Comparison of ENCODE assay signal across 22 cellular contexts in genomic region chr4:73075832-73076231, GRCh38. TPM values are rescaled to one million over a fixed set of nuclear protein-coding genes. Genes with fewer than 3 reads are reported as not detected.
DNase-seq lines count a peak whose midpoint lies in the region; ATAC-seq, FAIRE-seq and TF ChIP-seq lines count a peak whose summit lies in the region.
"Had no signal": no experiment of that assay in that cellular context is flagged by ENCODE, and none has a peak within 500 bp of the region (broad histone marks: within the 10 kb centered on the region; RNA-seq: fewer than 3 reads in every experiment).

No MANE protein-coding gene starts in this region.

- TF ChIP-seq POLR2A in HepG2 (IDR thresholded peaks at IDR 0.05; ENCODE audit: insufficient read depth in 1 of 2, low read depth in 2 of 2, low read length in 2 of 2): no peak
- no peak for TF ChIP-seq POLR2A in right lobe of liver (IDR thresholded peaks at IDR 0.05)
- TF ChIP-seq POLR2A in GM12878 (IDR thresholded peaks at IDR 0.05; ENCODE audit: low read depth, low read length): no peak

- H3K4me3 ChIP-seq in HepG2 (replicated peaks in 1 of 3; ENCODE audit: insufficient read depth in 1 of 3, low read depth in 2 of 3, low read length in 3 of 3): no peak overlapping the region
- no peak overlapping the region for H3K4me3 ChIP-seq in right lobe of liver
- no peak overlapping the region for H3K4me3 ChIP-seq in GM12878

- no peak for DNase-seq in activated CD8-positive, alpha-beta memory T cell treated with anti-CD3 and anti-CD28 coated beads, Interleukin-2, amount 10 ng/mL, durations not matched to agents 7 days and 5 days
- DNase-seq in activated CD8-positive, alpha-beta memory T cell treated with anti-CD3 and anti-CD28 coated beads, Interleukin-2, amount 50 U/mL, for 48 hours: no peak
- DNase-seq in HepG2 (ENCODE audit: low spot score) (no peak), right lobe of liver (no peak), GM12878 (ENCODE audit: low read depth, low spot score) (no peak), RCC 7860 (ENCODE audit: low spot score) (no peak), DMS53 (lab: John Stamatoyannopoulos, UW) (no peak), NCI-H510A (lab: John Stamatoyannopoulos, UW) (no peak)
- DNase-seq: 8988T, H7, HFFc6, KG1, NCI-H1092 treated with DMSO at 0.1 percent for 48 hours, NCI-H1436 treated with DMSO at 0.1 percent for 48 hours, NCI-H2029, NCI-H226, NCI-H524, NCI-H774, OCI-M1, Right ventricle myocardium superior had no signal

- TF ChIP-seq CTCF in HepG2 (CRISPR knock-in tag; IDR thresholded peaks at IDR 0.05) (no peak), right lobe of liver (IDR thresholded peaks at IDR 0.05) (no peak), GM12878 (IDR thresholded peaks at IDR 0.05 in 2 of 3, conservative IDR thresholded peaks at IDR 0.05 in 1 of 3; ENCODE audit: control insufficient read depth in 2 of 3, extremely low read depth in 1 of 3, insufficient read depth in 1 of 3, low read depth in 3 of 3, low read length in 3 of 3) (no peak)

- BruUV-seq in HepG2 (replicated peaks; lab: Mats Ljungman, UMichigan): TSS peak; percentile 29
- TSS peak; percentile 38 for BruUV-seq in GM12878 (replicated peaks; lab: Mats Ljungman, UMichigan)

- CTCF ChIA-PET in activated CD8-positive, alpha-beta memory T cell treated with anti-CD3 and anti-CD28 coated beads, Interleukin-2, amount 10 ng/mL, durations not matched to agents 7 days and 5 days (lab: Charles Lee): no interaction called here
- CTCF ChIA-PET in HepG2 (lab: Yijun Ruan, JAX; ENCODE audit: low intra/inter-chr PET ratio, low total read pairs): no interaction called here
- CTCF ChIA-PET in GM12878 (lab: Yijun Ruan, JAX): no interaction called here

- POLR2A ChIA-PET in HepG2 (lab: Yijun Ruan, JAX): no interaction called here
- POLR2A ChIA-PET in GM12878 (lab: Charles Lee): no interaction called here

- H2AFZ ChIP-seq in HepG2 (ENCODE audit: low read length): no peak overlapping the region
- no peak overlapping the region for H2AFZ ChIP-seq in GM12878 (ENCODE audit: control insufficient read depth, low read depth, low read length)

- peaks cover 7% of the 10 kb centered on the region for H3K4me1 Mint-ChIP-seq in activated CD8-positive, alpha-beta memory T cell treated with anti-CD3 and anti-CD28 coated beads, Interleukin-2, amount 10 ng/mL, durations not matched to agents 7 days and 5 days

- FAIRE-seq in HepG2 (lab: Jason Lieb, UNC) (no peak), GM12878 (lab: Jason Lieb, UNC) (no peak), RCC 7860 (lab: Jason Lieb, UNC) (no peak)
- FAIRE-seq: D721Med had no signal

- RAD21 ChIA-PET in GM12878 (lab: Charles Lee; ENCODE audit: unreplicated experiment): no interaction called here

- peak overlapping the region; percentile 29 for H3K27ac Mint-ChIP-seq in activated CD8-positive, alpha-beta memory T cell treated with anti-CD3 and anti-CD28 coated beads, Interleukin-2, amount 10 ng/mL, durations not matched to agents 7 days and 5 days

- H3K79me2 ChIP-seq in HepG2 (ENCODE audit: insufficient read depth, low read length): no peaks in the 10 kb centered on the region
- no peaks in the 10 kb centered on the region; the same call in 1 of the 2 replicates for H3K79me2 ChIP-seq in GM12878 (ENCODE audit: control insufficient read depth, insufficient read depth, low read length)

- no peak overlapping the region for H3K4me3 Mint-ChIP-seq in activated CD8-positive, alpha-beta memory T cell treated with anti-CD3 and anti-CD28 coated beads, Interleukin-2, amount 10 ng/mL, durations not matched to agents 7 days and 5 days
- H3K4me3 Mint-ChIP-seq: HFFc6 had no signal

- H3K27me3 ChIP-seq in HepG2 (ENCODE audit: control insufficient read depth in 1 of 2, insufficient read depth in 2 of 2, low read length in 2 of 2): no peaks in the 10 kb centered on the region
- no peaks in the 10 kb centered on the region for H3K27me3 ChIP-seq in right lobe of liver
- H3K27me3 ChIP-seq in GM12878 (replicated peaks in 1 of 2; ENCODE audit: control insufficient read depth in 2 of 2, insufficient read depth in 2 of 2, low read length in 1 of 2): no peaks in the 10 kb centered on the region

- H3K27me3 Mint-ChIP-seq in activated CD8-positive, alpha-beta memory T cell treated with anti-CD3 and anti-CD28 coated beads, Interleukin-2, amount 10 ng/mL, durations not matched to agents 7 days and 5 days: no peaks in the 10 kb centered on the region

- SMC1A ChIA-PET in GM12878 (lab: Charles Lee; ENCODE audit: uncharacterized antibody, unreplicated experiment): no interaction called here

- in situ Hi-C loops in HepG2 (cut with HindIII; ENCODE audit: extremely low pct_ligation_motif_present, low pct_unique_long_range_greater_than_20kb) (no loop called here), GM12878 (cut with MboI) (no loop called here)

- H3K9ac ChIP-seq in HepG2 (ENCODE audit: insufficient read depth, low read depth, low read length): no peak overlapping the region
- no peak overlapping the region for H3K9ac ChIP-seq in GM12878 (ENCODE audit: control insufficient read depth, insufficient read depth, low read length)

- TF ChIP-seq RAD21 in HepG2 (CRISPR knock-in tag; IDR thresholded peaks at IDR 0.05) (no peak), GM12878 (IDR thresholded peaks at IDR 0.05; ENCODE audit: insufficient read depth, low read depth, low read length) (no peak)

- H4K20me1 ChIP-seq in HepG2 (ENCODE audit: insufficient read depth, low read length) (no peaks in the 10 kb centered on the region), GM12878 (ENCODE audit: control insufficient read depth, insufficient read depth) (no peaks in the 10 kb centered on the region)

- no peak for ATAC-seq in activated CD8-positive, alpha-beta memory T cell treated with anti-CD3 and anti-CD28 coated beads, Interleukin-2, amount 10 ng/mL, durations not matched to agents 7 days and 5 days
- no peak for ATAC-seq in HepG2
- no peak for ATAC-seq in right lobe of liver
- no peak for ATAC-seq in GM12878

- 95% methylated on average over 3 of the region's 3 CpGs for WGBS in HepG2 (ENCODE audit: low lambda C conversion rate)
- WGBS in right lobe of liver (ENCODE audit: insufficient coverage, low coverage, low lambda C conversion rate, missing lambda C conversion rate): 75% methylated on average over 2 of the region's 3 CpGs
- WGBS in GM12878 (ENCODE audit: insufficient coverage, insufficient replicate concordance, low lambda C conversion rate, missing lambda C conversion rate): 81% methylated on average over 3 of the region's 3 CpGs

- no peak for TF ChIP-seq EP300 in HepG2 (IDR thresholded peaks at IDR 0.05; ENCODE audit: low read depth in 2 of 2, low read length in 2 of 2)
- TF ChIP-seq EP300 in HepG2 (CRISPR knock-in tag; IDR thresholded peaks at IDR 0.05; ENCODE audit: borderline replicate concordance): no peak
- no peak for TF ChIP-seq EP300 in GM12878 (IDR thresholded peaks at IDR 0.05; ENCODE audit: borderline replicate concordance in 1 of 2, control insufficient read depth in 1 of 2, low read depth in 2 of 2, low read length in 2 of 2)

- H3K36me3 Mint-ChIP-seq in activated CD8-positive, alpha-beta memory T cell treated with anti-CD3 and anti-CD28 coated beads, Interleukin-2, amount 10 ng/mL, durations not matched to agents 7 days and 5 days: peaks cover 25% of the 10 kb centered on the region

- H3K4me1 ChIP-seq in HepG2 (ENCODE audit: insufficient read depth, low read length): no peaks in the 10 kb centered on the region
- no peaks in the 10 kb centered on the region for H3K4me1 ChIP-seq in right lobe of liver
- no peaks in the 10 kb centered on the region for H3K4me1 ChIP-seq in GM12878 (ENCODE audit: control insufficient read depth, insufficient read depth, low read length)

- H3K9me3 Mint-ChIP-seq in activated CD8-positive, alpha-beta memory T cell treated with anti-CD3 and anti-CD28 coated beads, Interleukin-2, amount 10 ng/mL, durations not matched to agents 7 days and 5 days (ENCODE audit: low read depth): no peaks in the 10 kb centered on the region
- H3K9me3 Mint-ChIP-seq: HFFc6 had no signal

- H3K36me3 ChIP-seq in HepG2 (replicated peaks in 1 of 2; ENCODE audit: control insufficient read depth in 1 of 2, insufficient read depth in 2 of 2, low read length in 2 of 2) (peaks cover 16 to 40% of the 10 kb centered on the region in 2 experiments), right lobe of liver (peaks cover 2 to 51% (median 15%) of the 10 kb centered on the region in 4 donors), GM12878 (ENCODE audit: control insufficient read depth in 2 of 2, insufficient read depth in 2 of 2, low read length in 1 of 2) (peaks cover 3 to 15% of the 10 kb centered on the region in 2 experiments)

- intact Hi-C loops in HepG2 (cut with micrococcal nuclease; ENCODE audit: unreplicated experiment): no loop called here
- intact Hi-C loops in right lobe of liver (cut with DNase I): no loop called here
- intact Hi-C loops in GM12878 (cut with micrococcal nuclease; ENCODE audit: unreplicated experiment): no loop called here

- H3K27ac ChIP-seq in HepG2 (ENCODE audit: extremely low read length, insufficient read depth, low read length) (no peak overlapping the region), right lobe of liver (no peak overlapping the region), GM12878 (ENCODE audit: control insufficient read depth, insufficient read depth) (no peak overlapping the region)
- H3K27ac ChIP-seq: C4-2B had no signal

- H3K4me2 ChIP-seq in HepG2 (ENCODE audit: low read depth, low read length) (no peak overlapping the region), GM12878 (ENCODE audit: control insufficient read depth, insufficient read depth) (no peak overlapping the region)

- H3K9me3 ChIP-seq in HepG2 (ENCODE audit: low read length): no peaks in the 10 kb centered on the region
- H3K9me3 ChIP-seq in right lobe of liver: no peaks in the 10 kb centered on the region
- no peaks in the 10 kb centered on the region for H3K9me3 ChIP-seq in GM12878 (replicated peaks; ENCODE audit: control insufficient read depth, insufficient read depth, low read length)

RNA-seq across cellular contexts. Expression of gene COX18, which starts 6.3 kb away (rescaled TPM):
- 10 to 100 TPM; 13.2 to 15.5 TPM for total RNA-seq in activated CD8-positive, alpha-beta memory T cell treated with anti-CD3 and anti-CD28 coated beads, Interleukin-2, amount 10 ng/mL, durations not matched to agents 7 days and 5 days
- total RNA-seq in HepG2 (2016; rRNA removed; fragmentation: Illumina TruSeq; extraction: Trizol) (21.3 and 25.3 TPM in 2 replicates), right lobe of liver (10 to 100 TPM; 12.4 to 28.9 (median 17.0) TPM), GM12878 (2014; rRNA removed) (36.4 and 38.4 TPM in 2 replicates), GM12878 (2014; rRNA removed; fragmentation: Illumina TruSeq; extraction: Trizol) (16.9 and 17.6 TPM in 2 replicates), GM12878 (2021) (22.0 and 24.5 TPM in 2 replicates)
- 2.5 and 3.1 TPM in 2 replicates for total RNA-seq in HepG2 (2016; cell fraction: cytosol; rRNA removed; fragmentation: Illumina TruSeq; extraction: Trizol; ENCODE audit: low read depth)
- 20.2 and 26.8 TPM in 2 replicates for total RNA-seq in HepG2 (2016; cell fraction: insoluble cytoplasmic fraction; rRNA removed; fragmentation: Illumina TruSeq; extraction: Trizol)
- 12.7 and 12.9 TPM in 2 replicates for total RNA-seq in HepG2 (2016; cell fraction: membrane; rRNA removed; fragmentation: Illumina TruSeq; extraction: Trizol)
- 12.2 and 16.7 TPM in 2 replicates for total RNA-seq in HepG2 (2016; cell fraction: nucleus; rRNA removed; fragmentation: Illumina TruSeq; extraction: Trizol)
- polyA plus RNA-seq in HepG2 (2011; rRNA removed) (8.7 and 9.5 TPM in 2 replicates), GM12878 (2011; rRNA removed) (28.5 and 31.9 TPM in 2 replicates), GM12878 (2014; fragmentation: Illumina TruSeq; extraction: Trizol) (18.6 and 19.7 TPM in 2 replicates), GM12878 (2014; fragmentation: Nextera tagmentation; extraction: Ambion mirVana) (10 to 100 TPM in 1 of 2 experiments, 1 to 10 TPM in 1; 7.2 to 10.2 TPM), GM12878 (2014; rRNA removed) (26.3 and 26.6 TPM in 2 replicates), GM12878 (2016; fragmentation: Nextera tagmentation; extraction: Ambion mirVana) (10 to 100 TPM in 1 of 2 experiments, 1 to 10 TPM in 1; 9.9 to 11.4 TPM)
- 8.8 and 11.9 TPM in 2 replicates for polyA plus RNA-seq in HepG2 (2011; cell fraction: cytosol; rRNA removed)
- polyA plus RNA-seq in HepG2 (2011; cell fraction: nucleus; rRNA removed): 5.7 and 8.2 TPM in 2 replicates
- 7.1 and 8.2 TPM in 2 replicates for polyA plus RNA-seq in HepG2 (2012)
- polyA plus RNA-seq in HepG2 (2016; cell fraction: cytosol; fragmentation: Illumina TruSeq; extraction: Trizol; ENCODE audit: low read depth): 2.7 TPM in 2 replicates
- polyA plus RNA-seq in HepG2 (2016; cell fraction: insoluble cytoplasmic fraction; fragmentation: Illumina TruSeq; extraction: Trizol; ENCODE audit: low read depth): 17.2 and 20.1 TPM in 2 replicates
- polyA plus RNA-seq in HepG2 (2016; cell fraction: membrane; fragmentation: Illumina TruSeq; extraction: Trizol; ENCODE audit: low read depth): 6.7 and 7.6 TPM in 2 replicates
- polyA plus RNA-seq in HepG2 (2016; cell fraction: nucleus; fragmentation: Illumina TruSeq; extraction: Trizol; ENCODE audit: insufficient read depth, low read depth): 18.8 and 21.2 TPM in 2 replicates
- 16.2 and 35.9 TPM in 2 replicates for polyA minus RNA-seq in HepG2 (2011; rRNA and poly(A)+ RNA removed; ENCODE audit: low replicate concordance)
- 13.8 and 16.8 TPM in 2 replicates for polyA minus RNA-seq in HepG2 (2011; cell fraction: cytosol; rRNA and poly(A)+ RNA removed)
- polyA minus RNA-seq in HepG2 (2011; cell fraction: nucleus; rRNA and poly(A)+ RNA removed): 5.5 and 7.3 TPM in 2 replicates
- total RNA-seq in GM12878 (2013; cell fraction: nucleolus; rRNA removed): 24.3 and 25.0 TPM in 2 replicates
- 8.4 TPM for polyA plus RNA-seq in GM12878 (2011; ENCODE audit: low read depth)
- polyA plus RNA-seq in GM12878 (2011; cell fraction: cytosol; rRNA removed): 29.9 and 30.6 TPM in 2 replicates
- 15.9 and 17.0 TPM in 2 replicates for polyA plus RNA-seq in GM12878 (2011; cell fraction: nucleus; rRNA removed)
- 8.6 and 14.4 TPM in 2 replicates for polyA plus RNA-seq in GM12878 (2012)
- 44.8 and 45.2 TPM in 2 replicates for polyA minus RNA-seq in GM12878 (2011; rRNA and poly(A)+ RNA removed)
- polyA minus RNA-seq in GM12878 (2011; cell fraction: cytosol; rRNA and poly(A)+ RNA removed): 15.5 and 20.0 TPM in 2 replicates
- 17.4 and 27.1 TPM in 2 replicates for polyA minus RNA-seq in GM12878 (2011; cell fraction: nucleus; rRNA and poly(A)+ RNA removed)
